8 cellular contexts compared by ENCODE assay signal in genomic region chr2:218733615-218734021, GRCh38. TPM values are rescaled to one million over a fixed set of nuclear protein-coding genes. Genes with fewer than 3 reads are reported as not detected.
A peak's percentile ranks its signal among the peaks of the same experiment; 100 is the strongest.
DNase-seq lines count a peak whose midpoint lies in the region; TF ChIP-seq lines count a peak whose summit lies in the region.

No MANE protein-coding gene starts in this region.

- no peaks in the 10 kb centered on the region for H3K9me3 Mint-ChIP-seq in Caco-2 (ENCODE audit: unreplicated experiment)

- H3K27me3 Mint-ChIP-seq in Caco-2 (ENCODE audit: insufficient read depth, unreplicated experiment), result no peaks in the 10 kb centered on the region

- H3K4me3 ChIP-seq in fibroblast of pulmonary artery (replicated peaks; ENCODE audit: low read depth, low read length) (no peak overlapping the region), spleen (peak overlapping the region in 1 of 8 donors; percentile 27), Caco-2 (ENCODE audit: low read depth, low read length) (no peak overlapping the region)

- CTCF ChIA-PET in Caco-2 (lab: Charles Lee), result no interaction called here

- H3K36me3 ChIP-seq in spleen, result peaks cover 0 to 32% (median 13%) of the 10 kb centered on the region in 6 donors
- no peaks in the 10 kb centered on the region; the same call in none of the 2 replicates for H3K36me3 ChIP-seq in Caco-2 (ENCODE audit: control insufficient read depth, insufficient read depth, low read length)

- H3K4me3 Mint-ChIP-seq in Caco-2 (ENCODE audit: unreplicated experiment), result no peak overlapping the region

- no TSS peak for BruUV-seq in Caco-2 (replicated peaks; lab: Mats Ljungman, UMichigan)

- POLR2A ChIA-PET in Caco-2 (lab: Charles Lee), result no interaction called here

- peak overlapping the region in 7 of 8 donors; percentile 18 to 88 (median 58) for H3K27ac ChIP-seq in spleen

- H3K27me3 ChIP-seq in spleen (replicated peaks in 1 of 7) (no peaks in the 10 kb centered on the region), Caco-2 (replicated peaks; ENCODE audit: control insufficient read depth, insufficient read depth, low read length) (no peaks in the 10 kb centered on the region)

- TF ChIP-seq POLR2A in spleen (IDR thresholded peaks at IDR 0.05), result no peak

- DNase-seq in stimulated activated CD4-positive, alpha-beta T cell treated with anti-CD3 and anti-CD28 coated beads, Interleukin-4, amount 100 ng/mL, for 24 hours, result peak; percentile 22
- no peak for DNase-seq in stimulated activated CD4-positive, alpha-beta T cell treated with anti-CD3 and anti-CD28 coated beads, Interleukin-2, amount 100 ng/mL, for 24 hours
- DNase-seq in SIG-M5 (lab: John Stamatoyannopoulos, UW) (peak; percentile 91), fibroblast of pulmonary artery (ENCODE audit: low read depth) (peak; percentile 96), spleen (no peak), Caco-2 (no peak), NCI-H345 treated with DMSO at 0.1 percent for 48 hours (lab: John Stamatoyannopoulos, UW; ENCODE audit: unreplicated experiment) (no peak), amniotic stem cell (lab: John Stamatoyannopoulos, UW) (no peak)

- peaks cover 43% of the 10 kb centered on the region for H3K36me3 Mint-ChIP-seq in Caco-2 (ENCODE audit: insufficient read depth, unreplicated experiment)

- no peaks in the 10 kb centered on the region for H3K9me3 ChIP-seq in spleen
- no peaks in the 10 kb centered on the region for H3K9me3 ChIP-seq in Caco-2

- H3K4me1 Mint-ChIP-seq in Caco-2 (ENCODE audit: low read depth, unreplicated experiment), result peaks cover 7% of the 10 kb centered on the region

- intact Hi-C loops in spleen (cut with DNase I; ENCODE audit: low total_unique reads) (no loop called here), Caco-2 (cut with micrococcal nuclease; ENCODE audit: unreplicated experiment) (no loop called here)

- TF ChIP-seq CTCF in fibroblast of pulmonary artery (IDR thresholded peaks at IDR 0.05; ENCODE audit: low read length, missing control alignments), result no peak
- TF ChIP-seq CTCF in spleen (IDR thresholded peaks at IDR 0.05 in 8 of 11, conservative IDR thresholded peaks at IDR 0.05 in 3 of 11), result no peak
- TF ChIP-seq CTCF in Caco-2 (IDR thresholded peaks at IDR 0.05; ENCODE audit: insufficient read depth in 1 of 2, low read depth in 1 of 2, low read length in 1 of 2, severe bottlenecking in 1 of 2, unreplicated experiment in 1 of 2), result no peak

- H3K4me1 ChIP-seq in spleen (peaks cover 0 to 45% (median 24%) of the 10 kb centered on the region in 6 donors), Caco-2 (peaks cover 7% of the 10 kb centered on the region; the same call in 1 of the 2 replicates)

- no peak overlapping the region for H3K27ac Mint-ChIP-seq in Caco-2 (ENCODE audit: unreplicated experiment)

RNA-seq across cellular contexts. Expression of gene TTLL4, which starts 23.0 kb away (rescaled TPM):
- total RNA-seq in spleen, result 10 to 100 TPM; 14.5 to 40.5 (median 28.6) TPM
- 10 to 100 TPM in 2 of 3 donors, 1 to 10 TPM in 1; 6.2 to 13.7 (median 12.0) TPM for polyA plus RNA-seq in spleen
- 86.6 and 87.9 TPM in 2 replicates for total RNA-seq in Caco-2 (2022)

RNA-seq across cellular contexts. Expression of gene CYP27A1, which starts 48.3 kb away (rescaled TPM):
- 10 to 100 TPM; 11.6 to 24.9 (median 17.2) TPM for total RNA-seq in spleen
- 10 to 100 TPM in 2 of 3 donors, 1 to 10 TPM in 1; 8.7 to 65.5 (median 13.2) TPM for polyA plus RNA-seq in spleen
- total RNA-seq in Caco-2 (2022), result 20.9 and 26.8 TPM in 2 replicates

Comparison
In these comparisons a context has a peak if more than half of its experiments do, and no peak if none do; other contexts are left out.
1. DNase-seq: peak in stimulated activated CD4-positive, alpha-beta T cell treated with anti-CD3 and anti-CD28 coated beads, Interleukin-4, amount 100 ng/mL, for 24 hours (single experiment), SIG-M5 (single experiment) and fibroblast of pulmonary artery (single experiment); none in stimulated activated CD4-positive, alpha-beta T cell treated with anti-CD3 and anti-CD28 coated beads, Interleukin-2, amount 100 ng/mL, for 24 hours (0 of 2), spleen (single experiment), Caco-2 (0 of 2), NCI-H345 treated with DMSO at 0.1 percent for 48 hours (single experiment) and amniotic stem cell (single experiment).